Comparison of ENCODE assay signal across 8 cellular contexts in genomic region chr4:4574792-4575191, GRCh38. TPM values are rescaled to one million over a fixed set of nuclear protein-coding genes. Genes with fewer than 3 reads are reported as not detected.
DNase-seq lines count a peak whose midpoint lies in the region; ATAC-seq and TF ChIP-seq lines count a peak whose summit lies in the region.

No MANE protein-coding gene starts in this region.

- H3K36me3 Mint-ChIP-seq in GM23338 (ENCODE audit: low read depth), result peaks cover 12% of the 10 kb centered on the region
- peaks cover 15% of the 10 kb centered on the region for H3K36me3 Mint-ChIP-seq in effector memory CD8-positive, alpha-beta T cell (ENCODE audit: insufficient read depth)

- H3K4me1 ChIP-seq in GM23338 (ENCODE audit: insufficient read depth), result peaks cover 5% of the 10 kb centered on the region
- no peaks in the 10 kb centered on the region for H3K4me1 ChIP-seq in thyroid gland

- TF ChIP-seq POLR2A in thyroid gland (IDR thresholded peaks at IDR 0.05), result no peak

- no peaks in the 10 kb centered on the region for H3K9me2 ChIP-seq in GM23338 (ENCODE audit: insufficient read depth)

- no peak overlapping the region for H3K27ac Mint-ChIP-seq in GM23338
- H3K27ac Mint-ChIP-seq in effector memory CD8-positive, alpha-beta T cell, result peak overlapping the region; percentile 74 to 87

- ATAC-seq in GM23338 (no peak), SK-N-SH treated with all-trans-retinoic acid at 6 μM for 48 hours (peak; percentile 44), HG02571 (IDR thresholded peaks at IDR 0.05; ENCODE audit: unreplicated experiment) (no peak)
- no peak for ATAC-seq in effector memory CD8-positive, alpha-beta T cell (replicated peaks)

- WGBS in thyroid gland, 2 donors, result 1 to 3% methylated on average over 8 of the region's 8 CpGs

- H3K27me3 ChIP-seq in GM23338 (ENCODE audit: insufficient read depth), result peaks cover 31% of the 10 kb centered on the region
- H3K27me3 ChIP-seq in thyroid gland, result no peaks in the 10 kb centered on the region

- H3K4me1 Mint-ChIP-seq in GM23338, result peaks cover 21% of the 10 kb centered on the region
- H3K4me1 Mint-ChIP-seq in effector memory CD8-positive, alpha-beta T cell (ENCODE audit: low read depth in 2 of 2), result peaks cover 16% of the 10 kb centered on the region in 2 donors

- H3F3A ChIP-seq in GM23338 (replicated peaks; ENCODE audit: low read depth), result no peaks in the 10 kb centered on the region; the same call in 1 of the 2 replicates

- H3K4me2 ChIP-seq in GM23338, result peak overlapping the region; percentile 96

- peaks cover 4% of the 10 kb centered on the region for H3K9me3 Mint-ChIP-seq in GM23338
- H3K9me3 Mint-ChIP-seq in effector memory CD8-positive, alpha-beta T cell, result no peaks in the 10 kb centered on the region

- no peak for TF ChIP-seq CTCF in GM23338 (conservative IDR thresholded peaks at IDR 0.05; ENCODE audit: low read depth in 2 of 2)
- TF ChIP-seq CTCF in thyroid gland (IDR thresholded peaks at IDR 0.05), result no peak

- no peaks in the 10 kb centered on the region; the same call in none of the 2 replicates for H4K20me1 ChIP-seq in GM23338 (replicated peaks; ENCODE audit: insufficient read depth)

- H2AFZ ChIP-seq in GM23338, result peak overlapping the region; percentile 93

- intact Hi-C loops in thyroid gland (cut with DNase I), result no loop called here

- H3K27ac ChIP-seq in GM23338 (ENCODE audit: low read depth), result no peak overlapping the region
- peak overlapping the region; percentile 26 to 59 (median 41) for H3K27ac ChIP-seq in thyroid gland

- H3K9me3 ChIP-seq in thyroid gland, result no peaks in the 10 kb centered on the region

- peak overlapping the region; percentile 66 for H3K4me3 Mint-ChIP-seq in GM23338
- H3K4me3 Mint-ChIP-seq in effector memory CD8-positive, alpha-beta T cell, result peak overlapping the region; percentile 85 to 90

- H3K4me3 ChIP-seq in GM23338 (peak overlapping the region; percentile 78), thyroid gland (replicated peaks in 1 of 3) (peak overlapping the region; percentile 14 to 83 (median 44))

- peaks cover 18% of the 10 kb centered on the region for H3K27me3 Mint-ChIP-seq in GM23338 (ENCODE audit: insufficient read depth, low read depth, poor library complexity)
- H3K27me3 Mint-ChIP-seq in effector memory CD8-positive, alpha-beta T cell, result no peaks in the 10 kb centered on the region

- H3K79me2 ChIP-seq in GM23338 (replicated peaks; ENCODE audit: insufficient read depth), result no peaks in the 10 kb centered on the region

- H3K36me3 ChIP-seq in GM23338 (ENCODE audit: insufficient read depth), result no peaks in the 10 kb centered on the region; the same call in 1 of the 2 replicates
- H3K36me3 ChIP-seq in thyroid gland, result no peaks in the 10 kb centered on the region

- DNase-seq in GM23338 (ENCODE audit: low spot score) (peak; percentile 23), medulla oblongata (ENCODE audit: extremely low spot score) (peak; percentile 63), thyroid gland (peak; percentile 63 to 81), NCI-H1930 (lab: John Stamatoyannopoulos, UW) (no peak), COLO829 (ENCODE audit: low spot score) (no peak)
- peak in 2 of 3 experiments; percentile 5 to 9 for DNase-seq in effector memory CD8-positive, alpha-beta T cell

TF ChIP-seq in GM23338, 12 proteins besides CTCF, POLR2A, EP300 and RAD21 (continues in another document):
- TF ChIP-seq EZH2phosphoT487 (IDR thresholded peaks at IDR 0.05; ENCODE audit: unreplicated experiment), result no peak

TF ChIP-seq in SK-N-SH treated with all-trans-retinoic acid at 6 μM for 48 hours, 23 proteins besides CTCF, POLR2A, EP300 and RAD21:
- TF ChIP-seq ZNF565 (CRISPR knock-in tag; conservative IDR thresholded peaks at IDR 0.05; ENCODE audit: low read depth), result no peak
- no peak for TF ChIP-seq CSDC2 (CRISPR knock-in tag; IDR thresholded peaks at IDR 0.05)
- no peak for TF ChIP-seq OSR1 (CRISPR knock-in tag; IDR thresholded peaks at IDR 0.05)
- no peak for TF ChIP-seq ARNTL (CRISPR knock-in tag; IDR thresholded peaks at IDR 0.05; ENCODE audit: borderline replicate concordance, low read depth)
- no peak for TF ChIP-seq TCF4 (CRISPR knock-in tag; IDR thresholded peaks at IDR 0.05; ENCODE audit: borderline replicate concordance)
- no peak for TF ChIP-seq SNAI2 (CRISPR knock-in tag; IDR thresholded peaks at IDR 0.05)
- TF ChIP-seq ZFP30 (CRISPR knock-in tag; IDR thresholded peaks at IDR 0.05), result no peak
- no peak for TF ChIP-seq ISL1 (CRISPR knock-in tag; IDR thresholded peaks at IDR 0.05)
- TF ChIP-seq ZNF70 (CRISPR knock-in tag; IDR thresholded peaks at IDR 0.05), result no peak
- TF ChIP-seq, protein P1, sequence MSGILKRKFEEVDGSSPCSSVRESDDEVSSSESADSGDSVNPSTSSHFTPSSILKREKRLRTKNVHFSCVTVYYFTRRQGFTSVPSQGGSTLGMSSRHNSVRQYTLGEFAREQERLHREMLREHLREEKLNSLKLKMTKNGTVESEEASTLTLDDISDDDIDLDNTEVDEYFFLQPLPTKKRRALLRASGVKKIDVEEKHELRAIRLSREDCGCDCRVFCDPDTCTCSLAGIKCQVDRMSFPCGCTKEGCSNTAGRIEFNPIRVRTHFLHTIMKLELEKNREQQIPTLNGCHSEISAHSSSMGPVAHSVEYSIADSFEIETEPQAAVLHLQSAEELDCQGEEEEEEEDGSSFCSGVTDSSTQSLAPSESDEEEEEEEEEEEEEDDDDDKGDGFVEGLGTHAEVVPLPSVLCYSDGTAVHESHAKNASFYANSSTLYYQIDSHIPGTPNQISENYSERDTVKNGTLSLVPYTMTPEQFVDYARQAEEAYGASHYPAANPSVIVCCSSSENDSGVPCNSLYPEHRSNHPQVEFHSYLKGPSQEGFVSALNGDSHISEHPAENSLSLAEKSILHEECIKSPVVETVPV (CRISPR knock-in tag; IDR thresholded peaks at IDR 0.05), result no peak
- TF ChIP-seq, protein P2, sequence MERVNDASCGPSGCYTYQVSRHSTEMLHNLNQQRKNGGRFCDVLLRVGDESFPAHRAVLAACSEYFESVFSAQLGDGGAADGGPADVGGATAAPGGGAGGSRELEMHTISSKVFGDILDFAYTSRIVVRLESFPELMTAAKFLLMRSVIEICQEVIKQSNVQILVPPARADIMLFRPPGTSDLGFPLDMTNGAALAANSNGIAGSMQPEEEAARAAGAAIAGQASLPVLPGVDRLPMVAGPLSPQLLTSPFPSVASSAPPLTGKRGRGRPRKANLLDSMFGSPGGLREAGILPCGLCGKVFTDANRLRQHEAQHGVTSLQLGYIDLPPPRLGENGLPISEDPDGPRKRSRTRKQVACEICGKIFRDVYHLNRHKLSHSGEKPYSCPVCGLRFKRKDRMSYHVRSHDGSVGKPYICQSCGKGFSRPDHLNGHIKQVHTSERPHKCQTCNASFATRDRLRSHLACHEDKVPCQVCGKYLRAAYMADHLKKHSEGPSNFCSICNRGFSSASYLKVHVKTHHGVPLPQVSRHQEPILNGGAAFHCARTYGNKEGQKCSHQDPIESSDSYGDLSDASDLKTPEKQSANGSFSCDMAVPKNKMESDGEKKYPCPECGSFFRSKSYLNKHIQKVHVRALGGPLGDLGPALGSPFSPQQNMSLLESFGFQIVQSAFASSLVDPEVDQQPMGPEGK (CRISPR knock-in tag; IDR thresholded peaks at IDR 0.05; ENCODE audit: borderline replicate concordance), result no peak

RNA-seq across cellular contexts. Expression of gene STX18, which starts 32.9 kb away (rescaled TPM):
- total RNA-seq in GM23338 (2014; rRNA removed; shearing (Covaris generic)), result 15.9 and 30.8 TPM in 2 replicates
- polyA plus RNA-seq in GM23338 (2016; fragmentation: Nextera tagmentation; extraction: Ambion mirVana), result 16.6 and 18.1 TPM in 2 replicates
- 10 to 100 TPM; 23.8 to 42.1 (median 27.2) TPM for total RNA-seq in thyroid gland

Comparison
In these comparisons a context has a peak if more than half of its experiments do, and no peak if none do; other contexts are left out.
1. DNase-seq: peak in GM23338 (single experiment), effector memory CD8-positive, alpha-beta T cell (2 of 3), medulla oblongata (single experiment) and thyroid gland (2 of 2); none in NCI-H1930 (0 of 2) and COLO829 (single experiment).